Comparison of ENCODE assay signal across 1 cellular context in the genomic region with DNA sequence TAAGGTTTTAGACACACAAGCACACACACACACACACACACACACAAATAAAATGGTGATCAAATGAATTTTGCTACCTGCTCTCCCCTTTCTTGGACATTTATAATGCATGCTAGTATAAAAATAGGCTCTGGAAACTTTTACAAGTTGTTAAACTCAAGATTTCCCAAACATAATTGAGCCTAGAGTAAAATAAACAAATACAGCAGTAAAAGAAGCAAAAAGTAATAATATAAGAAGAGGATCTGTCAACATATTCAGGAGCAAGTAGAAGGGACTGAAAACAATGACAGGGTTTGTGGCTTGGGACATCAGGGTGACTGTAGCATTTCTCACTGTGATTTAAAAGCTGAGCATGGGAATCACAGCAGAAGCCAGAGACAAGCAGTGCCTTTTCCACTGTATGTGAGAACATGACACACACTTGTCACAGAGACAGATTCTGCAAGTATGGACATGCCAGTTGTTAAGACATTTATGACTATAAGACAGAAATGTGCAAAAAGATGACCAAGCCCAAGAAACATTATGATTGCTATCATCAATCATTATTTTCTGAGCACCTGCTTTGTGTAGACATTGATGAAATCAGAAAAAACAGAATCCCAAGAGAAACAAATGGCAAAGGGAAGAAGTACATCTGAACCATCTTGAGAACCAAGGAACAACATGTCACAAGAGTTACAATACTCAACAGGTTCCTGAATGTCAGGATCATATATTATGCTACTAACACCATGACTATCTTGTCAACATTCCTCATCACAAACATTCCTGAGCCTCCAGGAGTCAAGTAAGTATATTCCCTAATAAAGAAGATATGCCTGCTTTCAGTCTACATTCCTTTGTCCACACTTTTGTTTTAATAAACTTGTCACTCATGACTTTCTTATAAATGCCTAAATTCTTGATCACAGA.
TF ChIP-seq lines count a peak whose summit lies in the region.

No MANE protein-coding gene starts in this region.

TF ChIP-seq in HEK293, 187 proteins besides CTCF, POLR2A, EP300 and RAD21 (continued from another document):
- TF ChIP-seq, protein P1, sequence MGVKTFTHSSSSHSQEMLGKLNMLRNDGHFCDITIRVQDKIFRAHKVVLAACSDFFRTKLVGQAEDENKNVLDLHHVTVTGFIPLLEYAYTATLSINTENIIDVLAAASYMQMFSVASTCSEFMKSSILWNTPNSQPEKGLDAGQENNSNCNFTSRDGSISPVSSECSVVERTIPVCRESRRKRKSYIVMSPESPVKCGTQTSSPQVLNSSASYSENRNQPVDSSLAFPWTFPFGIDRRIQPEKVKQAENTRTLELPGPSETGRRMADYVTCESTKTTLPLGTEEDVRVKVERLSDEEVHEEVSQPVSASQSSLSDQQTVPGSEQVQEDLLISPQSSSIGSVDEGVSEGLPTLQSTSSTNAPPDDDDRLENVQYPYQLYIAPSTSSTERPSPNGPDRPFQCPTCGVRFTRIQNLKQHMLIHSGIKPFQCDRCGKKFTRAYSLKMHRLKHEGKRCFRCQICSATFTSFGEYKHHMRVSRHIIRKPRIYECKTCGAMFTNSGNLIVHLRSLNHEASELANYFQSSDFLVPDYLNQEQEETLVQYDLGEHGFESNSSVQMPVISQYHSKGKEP (tag by site-specific recombination; IDR thresholded peaks at IDR 0.05) = peak; percentile 25; the same call in 1 of the 2 replicates
- TF ChIP-seq ZNF366 (tag by site-specific recombination; conservative IDR thresholded peaks at IDR 0.05) (peak; percentile 71), ZNF837 (tag by site-specific recombination; IDR thresholded peaks at IDR 0.05) (no peak), ZNF48 (tag by site-specific recombination; IDR thresholded peaks at IDR 0.05) (no peak), ZNF350 (tag by site-specific recombination; IDR thresholded peaks at IDR 0.05) (no peak), ZNF266 (tag by site-specific recombination; IDR thresholded peaks at IDR 0.05; ENCODE audit: low read depth) (no peak), ZNF621 (tag by site-specific recombination; IDR thresholded peaks at IDR 0.05) (no peak), RBAK (tag by site-specific recombination; IDR thresholded peaks at IDR 0.05) (no peak), SCRT2 (tag by site-specific recombination; IDR thresholded peaks at IDR 0.05) (peak; percentile 87), ZNF133 (tag by site-specific recombination; IDR thresholded peaks at IDR 0.05) (peak; percentile 14; the same call in 1 of the 2 replicates), HOXC10 (CRISPR knock-in tag; IDR thresholded peaks at IDR 0.05) (no peak), ZNF585B (tag by site-specific recombination; IDR thresholded peaks at IDR 0.05) (no peak), FEZF1 (tag by site-specific recombination; IDR thresholded peaks at IDR 0.05) (peak; percentile 61), ZNF549 (tag by site-specific recombination; IDR thresholded peaks at IDR 0.05) (no peak), ZNF670 (tag by site-specific recombination; IDR thresholded peaks at IDR 0.05; ENCODE audit: low read depth) (no peak), ZSCAN16 (tag by site-specific recombination; IDR thresholded peaks at IDR 0.05) (peak; percentile 99), SP2 (tag by site-specific recombination; IDR thresholded peaks at IDR 0.05) (no peak), ZBTB7A (tag by site-specific recombination; IDR thresholded peaks at IDR 0.05; ENCODE audit: low read depth) (no peak), SCRT1 (tag by site-specific recombination; IDR thresholded peaks at IDR 0.05; ENCODE audit: borderline replicate concordance) (0 out of 2 replicates have a peak, but pooled peaks have one; percentile 20), GFI1B (tag by site-specific recombination; IDR thresholded peaks at IDR 0.05) (peak; percentile 92)
- TF ChIP-seq, protein P2, sequence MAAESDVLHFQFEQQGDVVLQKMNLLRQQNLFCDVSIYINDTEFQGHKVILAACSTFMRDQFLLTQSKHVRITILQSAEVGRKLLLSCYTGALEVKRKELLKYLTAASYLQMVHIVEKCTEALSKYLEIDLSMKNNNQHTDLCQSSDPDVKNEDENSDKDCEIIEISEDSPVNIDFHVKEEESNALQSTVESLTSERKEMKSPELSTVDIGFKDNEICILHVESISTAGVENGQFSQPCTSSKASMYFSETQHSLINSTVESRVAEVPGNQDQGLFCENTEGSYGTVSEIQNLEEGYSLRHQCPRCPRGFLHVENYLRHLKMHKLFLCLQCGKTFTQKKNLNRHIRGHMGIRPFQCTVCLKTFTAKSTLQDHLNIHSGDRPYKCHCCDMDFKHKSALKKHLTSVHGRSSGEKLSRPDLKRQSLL (tag by site-specific recombination; IDR thresholded peaks at IDR 0.05) = peak; percentile 72
- TF ChIP-seq, protein P3, sequence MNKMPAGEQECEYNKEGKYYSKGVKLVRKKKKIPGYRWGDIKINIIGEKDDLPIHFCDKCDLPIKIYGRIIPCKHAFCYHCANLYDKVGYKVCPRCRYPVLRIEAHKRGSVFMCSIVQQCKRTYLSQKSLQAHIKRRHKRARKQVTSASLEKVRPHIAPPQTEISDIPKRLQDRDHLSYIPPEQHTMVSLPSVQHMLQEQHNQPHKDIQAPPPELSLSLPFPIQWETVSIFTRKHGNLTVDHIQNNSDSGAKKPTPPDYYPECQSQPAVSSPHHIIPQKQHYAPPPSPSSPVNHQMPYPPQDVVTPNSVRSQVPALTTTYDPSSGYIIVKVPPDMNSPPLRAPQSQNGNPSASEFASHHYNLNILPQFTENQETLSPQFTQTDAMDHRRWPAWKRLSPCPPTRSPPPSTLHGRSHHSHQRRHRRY (tag by site-specific recombination; IDR thresholded peaks at IDR 0.05) = no peak
